In the genomic region with DNA sequence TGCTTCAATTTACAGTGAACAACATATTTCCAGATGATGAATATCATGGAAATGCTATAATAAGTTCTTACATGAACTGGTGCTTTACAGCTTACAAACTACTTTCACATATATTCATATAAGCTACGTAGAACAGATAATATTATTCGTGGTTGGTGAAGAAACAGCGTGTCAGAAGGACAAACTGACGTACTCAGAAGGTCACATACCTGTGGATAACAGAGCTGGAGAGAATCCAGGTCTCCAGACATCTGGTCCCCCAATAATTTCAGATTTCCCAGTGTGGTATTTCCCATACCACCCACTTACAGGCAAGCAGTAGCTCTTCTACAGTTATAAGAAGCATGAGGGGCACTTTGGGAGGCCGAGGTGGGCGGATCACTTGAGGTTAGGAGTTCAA, we compare ENCODE assay signal across 24 cellular contexts.
"Had no signal": no experiment of that assay in that cellular context is flagged by ENCODE, and none has a peak within 500 bp of the region (broad histone marks: within the 10 kb centered on the region; RNA-seq: fewer than 3 reads in every experiment).

No MANE protein-coding gene starts in this region.

- H3K4me3 Mint-ChIP-seq: activated B cell treated with CpG ODN at 0.5 μM for 24 hours; activated CD4-positive, alpha-beta T cell treated with anti-CD3 and anti-CD28 coated beads, Interleukin-2, amount 10 ng/mL, durations not matched to agents 24 days and 14 days; activated CD8-positive, alpha-beta memory T cell treated with anti-CD3 and anti-CD28 coated beads, Interleukin-2, amount 10 ng/mL, durations not matched to agents 7 days and 5 days; activated naive CD8-positive, alpha-beta T cell treated with anti-CD3 and anti-CD28 coated beads, Interleukin-2, amount 50 U/mL, for 24 hours; activated T-cell treated with anti-CD3 and anti-CD28 coated beads, Interleukin-2, amount 50 U/mL, for 24 hours; activated T-helper 1 cell treated with anti-CD3 and anti-CD28 coated beads, Interleukin-12 subunit alpha, Interleukin-12 subunit beta, Interleukin-2, Interleukin-4 antibody, amounts not matched to agents 30 ng/mL and 10 ng/mL and 1 ng/mL, durations not matched to agents 14 hours and 24 hours and 36 hours; IgD-negative memory B cell; T-helper 17 cell had no signal

- H3K9me3 Mint-ChIP-seq: activated B cell treated with CpG ODN at 0.5 μM for 24 hours; activated CD4-positive, alpha-beta T cell treated with anti-CD3 and anti-CD28 coated beads, Interleukin-2, amount 10 ng/mL, durations not matched to agents 24 days and 14 days; activated naive CD4-positive, alpha-beta T cell treated with anti-CD3 and anti-CD28 coated beads, Interleukin-2, amount 50 U/mL, for 72 hours; activated naive CD8-positive, alpha-beta T cell treated with anti-CD3 and anti-CD28 coated beads, Interleukin-2, amount 50 U/mL, for 24 hours; activated T-cell treated with anti-CD3 and anti-CD28 coated beads, Interleukin-2, amount 50 U/mL, for 24 hours; activated T-helper 1 cell treated with anti-CD3 and anti-CD28 coated beads, Interleukin-12 subunit alpha, Interleukin-12 subunit beta, Interleukin-2, Interleukin-4 antibody, amounts not matched to agents 30 ng/mL and 10 ng/mL and 1 ng/mL, durations not matched to agents 14 hours and 24 hours and 36 hours; IgD-negative memory B cell had no signal

- H3K4me1 ChIP-seq: body of pancreas had no signal

- H3K4me3 ChIP-seq: body of pancreas had no signal

- H3K27ac ChIP-seq: KMS-11 had no signal

- ATAC-seq: activated CD8-positive, alpha-beta memory T cell treated with anti-CD3 and anti-CD28 coated beads, Interleukin-2, amount 10 ng/mL, durations not matched to agents 7 days and 5 days; activated naive CD4-positive, alpha-beta T cell treated with anti-CD3 and anti-CD28 coated beads, Interleukin-2, amount 50 U/mL, for 72 hours; activated naive CD8-positive, alpha-beta T cell treated with anti-CD3 and anti-CD28 coated beads, Interleukin-2, amount 50 U/mL, for 24 hours; body of pancreas; T-helper 17 cell had no signal

- H3K4me1 Mint-ChIP-seq: activated B cell treated with CpG ODN at 0.5 μM for 24 hours; activated CD4-positive, alpha-beta T cell treated with anti-CD3 and anti-CD28 coated beads, Interleukin-2, amount 10 ng/mL, durations not matched to agents 24 days and 14 days; activated CD8-positive, alpha-beta memory T cell treated with anti-CD3 and anti-CD28 coated beads, Interleukin-2, amount 10 ng/mL, durations not matched to agents 7 days and 5 days; activated naive CD8-positive, alpha-beta T cell treated with anti-CD3 and anti-CD28 coated beads, Interleukin-2, amount 50 U/mL, for 24 hours; IgD-negative memory B cell had no signal

- DNase-seq: activated B cell treated with CpG ODN at 0.5 μM for 24 hours; activated CD4-positive, alpha-beta T cell treated with anti-CD3 and anti-CD28 coated beads for 1 hour; activated CD4-positive, alpha-beta T cell treated with anti-CD3 and anti-CD28 coated beads, Interleukin-2, amount 10 ng/mL, durations not matched to agents 24 days and 14 days; activated CD4-positive, alpha-beta T cell treated with anti-CD3 and anti-CD28 coated beads, Interleukin-2, amount 50 U/mL, for 48 hours; activated CD8-positive, alpha-beta memory T cell treated with anti-CD3 and anti-CD28 coated beads, Interleukin-2, amount 10 ng/mL, durations not matched to agents 7 days and 5 days; activated effector memory CD4-positive, alpha-beta T cell treated with Interleukin-2 at 50 U/mL for 16 hours; activated naive CD4-positive, alpha-beta T cell; activated naive CD8-positive, alpha-beta T cell treated with anti-CD3 and anti-CD28 coated beads, Interleukin-2, amount 50 U/mL, for 24 hours; activated T-cell treated with anti-CD3 and anti-CD28 coated beads, Interleukin-2, amount 50 U/mL, for 24 hours; body of pancreas; NCI-H1092; NCI-H1417; NCI-H1930; NCI-H2171; NCI-H2227 treated with DMSO at 0.1 percent for 48 hours; NCI-H526 treated with DMSO at 0.1 percent for 48 hours; NCI-H82; SHP77 treated with DMSO at 0.1 percent for 48 hours; T-helper 17 cell; T-helper 9 cell had no signal

- H3K9me3 ChIP-seq: body of pancreas had no signal

- H3K27me3 ChIP-seq: body of pancreas had no signal

- H3K27me3 Mint-ChIP-seq: activated naive CD8-positive, alpha-beta T cell treated with anti-CD3 and anti-CD28 coated beads, Interleukin-2, amount 50 U/mL, for 24 hours; activated T-cell treated with anti-CD3 and anti-CD28 coated beads, Interleukin-2, amount 50 U/mL, for 24 hours; IgD-negative memory B cell; T-helper 17 cell had no signal

- H3K36me3 Mint-ChIP-seq: activated CD8-positive, alpha-beta memory T cell treated with anti-CD3 and anti-CD28 coated beads, Interleukin-2, amount 10 ng/mL, durations not matched to agents 7 days and 5 days; activated naive CD4-positive, alpha-beta T cell treated with anti-CD3 and anti-CD28 coated beads, Interleukin-2, amount 50 U/mL, for 72 hours; IgD-negative memory B cell had no signal

- H3K27ac Mint-ChIP-seq: activated B cell treated with CpG ODN at 0.5 μM for 24 hours; activated CD4-positive, alpha-beta T cell treated with anti-CD3 and anti-CD28 coated beads, Interleukin-2, amount 10 ng/mL, durations not matched to agents 24 days and 14 days; activated CD8-positive, alpha-beta memory T cell treated with anti-CD3 and anti-CD28 coated beads, Interleukin-2, amount 10 ng/mL, durations not matched to agents 7 days and 5 days; activated naive CD4-positive, alpha-beta T cell treated with anti-CD3 and anti-CD28 coated beads, Interleukin-2, amount 50 U/mL, for 72 hours; activated naive CD8-positive, alpha-beta T cell treated with anti-CD3 and anti-CD28 coated beads, Interleukin-2, amount 50 U/mL, for 24 hours; activated T-cell treated with anti-CD3 and anti-CD28 coated beads, Interleukin-2, amount 50 U/mL, for 24 hours; activated T-helper 1 cell treated with anti-CD3 and anti-CD28 coated beads, Interleukin-12 subunit alpha, Interleukin-12 subunit beta, Interleukin-2, Interleukin-4 antibody, amounts not matched to agents 30 ng/mL and 10 ng/mL and 1 ng/mL, durations not matched to agents 14 hours and 24 hours and 36 hours; IgD-negative memory B cell; T-helper 17 cell had no signal
